Comparison of ENCODE assay signal across 8 cellular contexts in the genomic region with DNA sequence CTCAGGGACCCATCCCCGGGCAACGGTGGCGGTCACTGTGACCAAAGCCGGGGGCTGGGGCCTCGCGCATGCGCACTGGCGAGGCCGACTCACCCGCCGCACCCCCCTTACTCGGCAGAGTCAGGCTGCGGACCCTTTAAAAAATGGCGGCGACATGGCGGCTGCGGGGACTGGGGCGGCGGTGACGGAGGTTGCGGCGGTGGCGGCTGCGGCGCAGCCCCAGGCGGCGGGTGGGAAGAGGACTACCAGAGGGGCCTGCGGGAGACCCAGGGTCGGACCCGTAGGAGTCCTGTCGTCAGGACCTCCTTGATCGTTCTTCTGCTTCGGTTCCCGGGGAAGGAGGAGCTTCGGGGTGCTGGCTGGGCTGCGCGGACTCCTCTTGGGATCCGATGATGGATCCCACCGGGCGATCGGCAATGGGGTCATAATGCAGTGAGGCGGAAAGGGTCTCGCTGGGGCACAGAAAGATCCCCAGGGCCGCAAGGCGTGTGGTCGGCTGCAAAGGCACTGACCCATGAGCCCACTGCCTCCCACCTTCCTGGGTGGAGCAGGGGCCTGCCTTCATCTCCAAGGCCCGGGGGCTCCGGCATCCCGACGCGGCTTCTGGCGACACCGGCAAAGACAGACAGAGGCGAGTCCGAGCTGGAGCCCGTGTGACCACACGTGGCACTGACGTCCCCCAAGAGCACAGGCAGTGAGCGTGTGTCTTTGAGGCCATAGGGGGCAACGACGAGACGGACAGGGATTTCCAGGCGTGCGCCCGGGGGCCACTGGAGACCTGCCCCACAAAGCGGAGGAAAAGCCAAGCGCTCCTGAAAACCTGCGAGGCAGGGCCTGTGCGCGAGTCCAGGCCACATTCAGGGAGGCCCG.
A peak's percentile ranks its signal among the peaks of the same experiment; 100 is the strongest.
DNase-seq lines count a peak whose midpoint lies in the region; FAIRE-seq and TF ChIP-seq lines count a peak whose summit lies in the region.
"Not testable (repeated sequence)": the region's sequence is repeated elsewhere in the genome, so short reads cannot be mapped to it uniquely, and the experiment has no call there.

No MANE protein-coding gene starts in this region.

- H3K4me3 Mint-ChIP-seq in T-helper 1 cell treated with Interleukin-12 subunit alpha and Interleukin-12 subunit beta and Interleukin-4 antibody, amounts not matched to agents 30 μg/mL and 1 μg/mL, for 36 hours, result peak overlapping the region; percentile 96
- H3K4me3 Mint-ChIP-seq in activated T-helper 1 cell treated with anti-CD3 and anti-CD28 coated beads, Interleukin-12 subunit alpha, Interleukin-12 subunit beta, Interleukin-2, Interleukin-4 antibody, amounts not matched to agents 30 ng/mL and 10 ng/mL and 1 ng/mL, durations not matched to agents 14 hours and 24 hours and 36 hours, result peak overlapping the region; percentile 93

- peak overlapping the region; percentile 61 for H3K4me2 ChIP-seq in skeletal muscle satellite cell (ENCODE audit: low read length)

- not testable (repeated sequence) for H3K9me3 ChIP-seq in mononuclear cell (ENCODE audit: low read depth, low read length); skeletal muscle satellite cell (replicated peaks; ENCODE audit: low read length)

- peak overlapping the region; percentile 36 for H3K4me3 ChIP-seq in HFF-Myc (replicated peaks; ENCODE audit: low read depth, low read length)
- peak overlapping the region; percentile 33 for H3K4me3 ChIP-seq in bronchial epithelial cell (ENCODE audit: low read depth, low read length)
- peak overlapping the region; percentile 24 to 51 for H3K4me3 ChIP-seq in foreskin fibroblast (ENCODE audit: low read depth in 1 of 2, low read length in 2 of 2)
- peak overlapping the region; percentile 8 for H3K4me3 ChIP-seq in mononuclear cell (ENCODE audit: low read length)
- H3K4me3 ChIP-seq in skeletal muscle satellite cell (ENCODE audit: low read length), result not testable (repeated sequence)

- DNase-seq in AG08396 (ENCODE audit: low spot score) (peak; percentile 3), foreskin fibroblast (peak in 1 of 2 donors; percentile 25)
- DNase-seq in HFF-Myc (ENCODE audit: extremely low read depth, low read depth); bronchial epithelial cell (ENCODE audit: low read depth): not testable (repeated sequence)
- DNase-seq in activated T-helper 1 cell treated with anti-CD3 and anti-CD28 coated beads, Interleukin-12 subunit alpha, Interleukin-12 subunit beta, Interleukin-2, Interleukin-4 antibody, amounts not matched to agents 30 ng/mL and 10 ng/mL and 1 ng/mL, durations not matched to agents 14 hours and 24 hours and 36 hours (ENCODE audit: low spot score), result peak; percentile 21

- not testable (repeated sequence) for H3K4me1 Mint-ChIP-seq in T-helper 1 cell treated with Interleukin-12 subunit alpha and Interleukin-12 subunit beta and Interleukin-4 antibody, amounts not matched to agents 30 μg/mL and 1 μg/mL, for 36 hours (ENCODE audit: low read depth); activated T-helper 1 cell treated with anti-CD3 and anti-CD28 coated beads, Interleukin-12 subunit alpha, Interleukin-12 subunit beta, Interleukin-2, Interleukin-4 antibody, amounts not matched to agents 30 ng/mL and 10 ng/mL and 1 ng/mL, durations not matched to agents 14 hours and 24 hours and 36 hours (ENCODE audit: low read depth)

- TF ChIP-seq CTCF in HFF-Myc (IDR thresholded peaks at IDR 0.05; ENCODE audit: low read depth, low read length, missing control alignments); bronchial epithelial cell (IDR thresholded peaks at IDR 0.05; ENCODE audit: insufficient read depth, low read length, severe bottlenecking); foreskin fibroblast (IDR thresholded peaks at IDR 0.05; ENCODE audit: low read depth, low read length): not testable (repeated sequence)

- intact Hi-C loops in activated T-helper 1 cell treated with anti-CD3 and anti-CD28 coated beads, Interleukin-12 subunit alpha, Interleukin-12 subunit beta, Interleukin-2, Interleukin-4 antibody, amounts not matched to agents 30 ng/mL and 10 ng/mL and 1 ng/mL, durations not matched to agents 14 hours and 24 hours and 36 hours (cut with micrococcal nuclease), result not testable (repeated sequence)

- H3K9me3 Mint-ChIP-seq in T-helper 1 cell treated with Interleukin-12 subunit alpha and Interleukin-12 subunit beta and Interleukin-4 antibody, amounts not matched to agents 30 μg/mL and 1 μg/mL, for 36 hours, result not testable (repeated sequence)
- H3K9me3 Mint-ChIP-seq in activated T-helper 1 cell treated with anti-CD3 and anti-CD28 coated beads, Interleukin-12 subunit alpha, Interleukin-12 subunit beta, Interleukin-2, Interleukin-4 antibody, amounts not matched to agents 30 ng/mL and 10 ng/mL and 1 ng/mL, durations not matched to agents 14 hours and 24 hours and 36 hours, result peaks cover 14% of the 10 kb centered on the region

- not testable (repeated sequence) for H3K36me3 ChIP-seq in bronchial epithelial cell (ENCODE audit: control insufficient read depth, insufficient read depth, low read length); skeletal muscle satellite cell (ENCODE audit: insufficient read depth, low read length)

- not testable (repeated sequence) for H3K36me3 Mint-ChIP-seq in T-helper 1 cell treated with Interleukin-12 subunit alpha and Interleukin-12 subunit beta and Interleukin-4 antibody, amounts not matched to agents 30 μg/mL and 1 μg/mL, for 36 hours (ENCODE audit: low read depth); activated T-helper 1 cell treated with anti-CD3 and anti-CD28 coated beads, Interleukin-12 subunit alpha, Interleukin-12 subunit beta, Interleukin-2, Interleukin-4 antibody, amounts not matched to agents 30 ng/mL and 10 ng/mL and 1 ng/mL, durations not matched to agents 14 hours and 24 hours and 36 hours (ENCODE audit: low read depth)

- H3K27ac Mint-ChIP-seq in T-helper 1 cell treated with Interleukin-12 subunit alpha and Interleukin-12 subunit beta and Interleukin-4 antibody, amounts not matched to agents 30 μg/mL and 1 μg/mL, for 36 hours, result not testable (repeated sequence)
- H3K27ac Mint-ChIP-seq in activated T-helper 1 cell treated with anti-CD3 and anti-CD28 coated beads, Interleukin-12 subunit alpha, Interleukin-12 subunit beta, Interleukin-2, Interleukin-4 antibody, amounts not matched to agents 30 ng/mL and 10 ng/mL and 1 ng/mL, durations not matched to agents 14 hours and 24 hours and 36 hours, result peak overlapping the region; percentile 23

- H3K9ac ChIP-seq in skeletal muscle satellite cell (ENCODE audit: low read depth, low read length), result not testable (repeated sequence)

- H3K27me3 ChIP-seq in bronchial epithelial cell (ENCODE audit: control insufficient read depth, insufficient read depth, low read length); mononuclear cell (ENCODE audit: insufficient read depth, low read length); skeletal muscle satellite cell (ENCODE audit: control insufficient read depth, insufficient read depth, low read length): not testable (repeated sequence)

- H3K27me3 Mint-ChIP-seq in T-helper 1 cell treated with Interleukin-12 subunit alpha and Interleukin-12 subunit beta and Interleukin-4 antibody, amounts not matched to agents 30 μg/mL and 1 μg/mL, for 36 hours (ENCODE audit: low read depth); activated T-helper 1 cell treated with anti-CD3 and anti-CD28 coated beads, Interleukin-12 subunit alpha, Interleukin-12 subunit beta, Interleukin-2, Interleukin-4 antibody, amounts not matched to agents 30 ng/mL and 10 ng/mL and 1 ng/mL, durations not matched to agents 14 hours and 24 hours and 36 hours (ENCODE audit: insufficient read depth): not testable (repeated sequence)

- not testable (repeated sequence) for FAIRE-seq in bronchial epithelial cell (lab: Jason Lieb, UNC)

- H3K4me1 ChIP-seq in mononuclear cell (ENCODE audit: insufficient read depth, low read length); skeletal muscle satellite cell (ENCODE audit: control insufficient read depth, insufficient read depth, low read length): not testable (repeated sequence)
